ENCODE assay signal across 2 cellular contexts in the genomic region with DNA sequence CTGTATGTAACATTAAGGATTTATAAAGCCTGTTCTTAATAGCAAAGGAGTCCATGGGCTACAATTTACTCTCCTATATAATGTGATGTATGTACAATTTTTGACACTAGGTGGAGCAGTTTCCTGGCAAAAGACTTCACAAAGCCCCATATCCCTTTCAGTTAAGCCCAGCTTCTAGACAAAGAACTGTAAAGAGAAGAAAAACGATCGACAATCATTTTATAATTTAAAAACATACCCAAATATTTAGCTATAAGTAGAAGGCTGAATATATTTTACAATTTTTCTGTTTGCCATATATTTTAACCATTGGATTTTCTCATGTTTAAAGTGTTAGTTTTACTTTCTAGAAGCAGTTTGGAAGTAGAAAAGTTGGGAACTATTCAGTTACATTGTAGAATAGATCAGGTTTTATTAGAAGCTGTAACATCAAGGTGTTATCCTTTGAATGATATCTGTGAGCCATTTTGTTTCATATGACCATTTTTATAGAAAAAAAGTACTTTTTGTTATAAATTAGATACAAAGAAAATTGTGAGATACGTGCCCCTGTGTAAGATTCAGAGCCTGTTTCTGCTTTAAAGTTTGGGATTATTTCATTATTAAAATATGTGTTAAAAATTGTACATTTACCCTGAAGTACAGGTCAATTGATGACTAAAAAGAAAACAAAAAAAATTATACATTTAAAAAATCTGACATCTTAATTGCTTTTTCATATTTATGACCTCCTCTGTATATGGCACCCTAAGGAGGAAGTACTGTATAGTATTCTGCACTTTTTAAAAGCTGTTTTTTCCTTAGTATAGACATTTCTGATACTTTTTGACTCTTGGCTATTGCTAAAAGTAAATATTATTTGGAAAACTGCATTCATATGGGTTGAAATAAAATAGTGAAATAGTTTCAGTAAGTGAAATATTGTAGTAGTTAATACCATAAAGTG.
A peak's percentile ranks its signal among the peaks of the same experiment; 100 is the strongest.
TF ChIP-seq lines count a peak whose summit lies in the region.

No MANE protein-coding gene starts in this region.

TF ChIP-seq in GM23338, 12 proteins besides CTCF, POLR2A, EP300 and RAD21 (continues in another document):
- TF ChIP-seq, protein P1, sequence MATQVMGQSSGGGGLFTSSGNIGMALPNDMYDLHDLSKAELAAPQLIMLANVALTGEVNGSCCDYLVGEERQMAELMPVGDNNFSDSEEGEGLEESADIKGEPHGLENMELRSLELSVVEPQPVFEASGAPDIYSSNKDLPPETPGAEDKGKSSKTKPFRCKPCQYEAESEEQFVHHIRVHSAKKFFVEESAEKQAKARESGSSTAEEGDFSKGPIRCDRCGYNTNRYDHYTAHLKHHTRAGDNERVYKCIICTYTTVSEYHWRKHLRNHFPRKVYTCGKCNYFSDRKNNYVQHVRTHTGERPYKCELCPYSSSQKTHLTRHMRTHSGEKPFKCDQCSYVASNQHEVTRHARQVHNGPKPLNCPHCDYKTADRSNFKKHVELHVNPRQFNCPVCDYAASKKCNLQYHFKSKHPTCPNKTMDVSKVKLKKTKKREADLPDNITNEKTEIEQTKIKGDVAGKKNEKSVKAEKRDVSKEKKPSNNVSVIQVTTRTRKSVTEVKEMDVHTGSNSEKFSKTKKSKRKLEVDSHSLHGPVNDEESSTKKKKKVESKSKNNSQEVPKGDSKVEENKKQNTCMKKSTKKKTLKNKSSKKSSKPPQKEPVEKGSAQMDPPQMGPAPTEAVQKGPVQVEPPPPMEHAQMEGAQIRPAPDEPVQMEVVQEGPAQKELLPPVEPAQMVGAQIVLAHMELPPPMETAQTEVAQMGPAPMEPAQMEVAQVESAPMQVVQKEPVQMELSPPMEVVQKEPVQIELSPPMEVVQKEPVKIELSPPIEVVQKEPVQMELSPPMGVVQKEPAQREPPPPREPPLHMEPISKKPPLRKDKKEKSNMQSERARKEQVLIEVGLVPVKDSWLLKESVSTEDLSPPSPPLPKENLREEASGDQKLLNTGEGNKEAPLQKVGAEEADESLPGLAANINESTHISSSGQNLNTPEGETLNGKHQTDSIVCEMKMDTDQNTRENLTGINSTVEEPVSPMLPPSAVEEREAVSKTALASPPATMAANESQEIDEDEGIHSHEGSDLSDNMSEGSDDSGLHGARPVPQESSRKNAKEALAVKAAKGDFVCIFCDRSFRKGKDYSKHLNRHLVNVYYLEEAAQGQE (IDR thresholded peaks at IDR 0.05; ENCODE audit: unreplicated experiment) = no peak
- TF ChIP-seq STAT1 (IDR thresholded peaks at IDR 0.05; ENCODE audit: unreplicated experiment) = no peak
- TF ChIP-seq, protein P2, sequence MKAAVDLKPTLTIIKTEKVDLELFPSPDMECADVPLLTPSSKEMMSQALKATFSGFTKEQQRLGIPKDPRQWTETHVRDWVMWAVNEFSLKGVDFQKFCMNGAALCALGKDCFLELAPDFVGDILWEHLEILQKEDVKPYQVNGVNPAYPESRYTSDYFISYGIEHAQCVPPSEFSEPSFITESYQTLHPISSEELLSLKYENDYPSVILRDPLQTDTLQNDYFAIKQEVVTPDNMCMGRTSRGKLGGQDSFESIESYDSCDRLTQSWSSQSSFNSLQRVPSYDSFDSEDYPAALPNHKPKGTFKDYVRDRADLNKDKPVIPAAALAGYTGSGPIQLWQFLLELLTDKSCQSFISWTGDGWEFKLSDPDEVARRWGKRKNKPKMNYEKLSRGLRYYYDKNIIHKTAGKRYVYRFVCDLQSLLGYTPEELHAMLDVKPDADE (IDR thresholded peaks at IDR 0.05) = no peak
- TF ChIP-seq, protein P3, sequence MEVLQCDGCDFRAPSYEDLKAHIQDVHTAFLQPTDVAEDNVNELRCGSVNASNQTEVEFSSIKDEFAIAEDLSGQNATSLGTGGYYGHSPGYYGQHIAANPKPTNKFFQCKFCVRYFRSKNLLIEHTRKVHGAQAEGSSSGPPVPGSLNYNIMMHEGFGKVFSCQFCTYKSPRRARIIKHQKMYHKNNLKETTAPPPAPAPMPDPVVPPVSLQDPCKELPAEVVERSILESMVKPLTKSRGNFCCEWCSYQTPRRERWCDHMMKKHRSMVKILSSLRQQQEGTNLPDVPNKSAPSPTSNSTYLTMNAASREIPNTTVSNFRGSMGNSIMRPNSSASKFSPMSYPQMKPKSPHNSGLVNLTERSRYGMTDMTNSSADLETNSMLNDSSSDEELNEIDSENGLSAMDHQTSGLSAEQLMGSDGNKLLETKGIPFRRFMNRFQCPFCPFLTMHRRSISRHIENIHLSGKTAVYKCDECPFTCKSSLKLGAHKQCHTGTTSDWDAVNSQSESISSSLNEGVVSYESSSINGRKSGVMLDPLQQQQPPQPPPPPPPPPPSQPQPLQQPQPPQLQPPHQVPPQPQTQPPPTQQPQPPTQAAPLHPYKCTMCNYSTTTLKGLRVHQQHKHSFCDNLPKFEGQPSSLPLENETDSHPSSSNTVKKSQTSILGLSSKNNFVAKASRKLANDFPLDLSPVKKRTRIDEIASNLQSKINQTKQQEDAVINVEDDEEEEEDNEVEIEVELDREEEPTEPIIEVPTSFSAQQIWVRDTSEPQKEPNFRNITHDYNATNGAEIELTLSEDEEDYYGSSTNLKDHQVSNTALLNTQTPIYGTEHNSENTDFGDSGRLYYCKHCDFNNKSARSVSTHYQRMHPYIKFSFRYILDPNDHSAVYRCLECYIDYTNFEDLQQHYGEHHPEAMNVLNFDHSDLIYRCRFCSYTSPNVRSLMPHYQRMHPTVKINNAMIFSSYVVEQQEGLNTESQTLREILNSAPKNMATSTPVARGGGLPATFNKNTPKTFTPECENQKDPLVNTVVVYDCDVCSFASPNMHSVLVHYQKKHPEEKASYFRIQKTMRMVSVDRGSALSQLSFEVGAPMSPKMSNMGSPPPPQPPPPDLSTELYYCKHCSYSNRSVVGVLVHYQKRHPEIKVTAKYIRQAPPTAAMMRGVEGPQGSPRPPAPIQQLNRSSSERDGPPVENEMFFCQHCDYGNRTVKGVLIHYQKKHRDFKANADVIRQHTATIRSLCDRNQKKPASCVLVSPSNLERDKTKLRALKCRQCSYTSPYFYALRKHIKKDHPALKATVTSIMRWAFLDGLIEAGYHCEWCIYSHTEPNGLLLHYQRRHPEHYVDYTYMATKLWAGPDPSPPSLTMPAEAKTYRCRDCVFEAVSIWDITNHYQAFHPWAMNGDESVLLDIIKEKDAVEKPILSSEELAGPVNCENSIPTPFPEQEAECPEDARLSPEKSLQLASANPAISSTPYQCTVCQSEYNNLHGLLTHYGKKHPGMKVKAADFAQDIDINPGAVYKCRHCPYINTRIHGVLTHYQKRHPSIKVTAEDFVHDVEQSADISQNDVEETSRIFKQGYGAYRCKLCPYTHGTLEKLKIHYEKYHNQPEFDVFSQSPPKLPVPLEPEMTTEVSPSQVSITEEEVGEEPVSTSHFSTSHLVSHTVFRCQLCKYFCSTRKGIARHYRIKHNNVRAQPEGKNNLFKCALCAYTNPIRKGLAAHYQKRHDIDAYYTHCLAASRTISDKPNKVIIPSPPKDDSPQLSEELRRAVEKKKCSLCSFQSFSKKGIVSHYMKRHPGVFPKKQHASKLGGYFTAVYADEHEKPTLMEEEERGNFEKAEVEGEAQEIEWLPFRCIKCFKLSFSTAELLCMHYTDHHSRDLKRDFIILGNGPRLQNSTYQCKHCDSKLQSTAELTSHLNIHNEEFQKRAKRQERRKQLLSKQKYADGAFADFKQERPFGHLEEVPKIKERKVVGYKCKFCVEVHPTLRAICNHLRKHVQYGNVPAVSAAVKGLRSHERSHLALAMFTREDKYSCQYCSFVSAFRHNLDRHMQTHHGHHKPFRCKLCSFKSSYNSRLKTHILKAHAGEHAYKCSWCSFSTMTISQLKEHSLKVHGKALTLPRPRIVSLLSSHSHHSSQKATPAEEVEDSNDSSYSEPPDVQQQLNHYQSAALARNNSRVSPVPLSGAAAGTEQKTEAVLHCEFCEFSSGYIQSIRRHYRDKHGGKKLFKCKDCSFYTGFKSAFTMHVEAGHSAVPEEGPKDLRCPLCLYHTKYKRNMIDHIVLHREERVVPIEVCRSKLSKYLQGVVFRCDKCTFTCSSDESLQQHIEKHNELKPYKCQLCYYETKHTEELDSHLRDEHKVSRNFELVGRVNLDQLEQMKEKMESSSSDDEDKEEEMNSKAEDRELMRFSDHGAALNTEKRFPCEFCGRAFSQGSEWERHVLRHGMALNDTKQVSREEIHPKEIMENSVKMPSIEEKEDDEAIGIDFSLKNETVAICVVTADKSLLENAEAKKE (CRISPR knock-in tag; IDR thresholded peaks at IDR 0.05) = no peak
- TF ChIP-seq JUNB (IDR thresholded peaks at IDR 0.05; ENCODE audit: unreplicated experiment) = no peak
- TF ChIP-seq NANOG (IDR thresholded peaks at IDR 0.05; ENCODE audit: borderline replicate concordance) = no peak

TF ChIP-seq in SK-N-SH, 30 proteins besides CTCF, POLR2A, EP300 and RAD21:
- TF ChIP-seq, protein P4, sequence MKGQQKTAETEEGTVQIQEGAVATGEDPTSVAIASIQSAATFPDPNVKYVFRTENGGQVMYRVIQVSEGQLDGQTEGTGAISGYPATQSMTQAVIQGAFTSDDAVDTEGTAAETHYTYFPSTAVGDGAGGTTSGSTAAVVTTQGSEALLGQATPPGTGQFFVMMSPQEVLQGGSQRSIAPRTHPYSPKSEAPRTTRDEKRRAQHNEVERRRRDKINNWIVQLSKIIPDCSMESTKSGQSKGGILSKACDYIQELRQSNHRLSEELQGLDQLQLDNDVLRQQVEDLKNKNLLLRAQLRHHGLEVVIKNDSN (IDR thresholded peaks at IDR 0.05; ENCODE audit: borderline replicate concordance, low read depth) = no peak
- peak; percentile 95 for TF ChIP-seq SMC3 (IDR thresholded peaks at IDR 0.05; ENCODE audit: low read depth, low read length)
- peak; percentile 30; the same call in 1 of the 2 replicates for TF ChIP-seq NFIC (IDR thresholded peaks at IDR 0.05; ENCODE audit: borderline replicate concordance)
- TF ChIP-seq RXRA (IDR thresholded peaks at IDR 0.05; ENCODE audit: borderline replicate concordance, low read depth) = 0 out of 2 replicates have a peak, but pooled peaks have one; percentile 5
- peak; percentile 31; the same call in 1 of the 2 replicates for TF ChIP-seq TCF12 (IDR thresholded peaks at IDR 0.05)
- peak; percentile 58; the same call in 1 of the 2 replicates for TF ChIP-seq POLR2AphosphoS5 (IDR thresholded peaks at IDR 0.05; ENCODE audit: low read depth, low read length)
- TF ChIP-seq MXI1 (IDR thresholded peaks at IDR 0.05; ENCODE audit: low read depth, low read length) = peak; percentile 24; the same call in 1 of the 2 replicates
- TF ChIP-seq, protein P5, sequence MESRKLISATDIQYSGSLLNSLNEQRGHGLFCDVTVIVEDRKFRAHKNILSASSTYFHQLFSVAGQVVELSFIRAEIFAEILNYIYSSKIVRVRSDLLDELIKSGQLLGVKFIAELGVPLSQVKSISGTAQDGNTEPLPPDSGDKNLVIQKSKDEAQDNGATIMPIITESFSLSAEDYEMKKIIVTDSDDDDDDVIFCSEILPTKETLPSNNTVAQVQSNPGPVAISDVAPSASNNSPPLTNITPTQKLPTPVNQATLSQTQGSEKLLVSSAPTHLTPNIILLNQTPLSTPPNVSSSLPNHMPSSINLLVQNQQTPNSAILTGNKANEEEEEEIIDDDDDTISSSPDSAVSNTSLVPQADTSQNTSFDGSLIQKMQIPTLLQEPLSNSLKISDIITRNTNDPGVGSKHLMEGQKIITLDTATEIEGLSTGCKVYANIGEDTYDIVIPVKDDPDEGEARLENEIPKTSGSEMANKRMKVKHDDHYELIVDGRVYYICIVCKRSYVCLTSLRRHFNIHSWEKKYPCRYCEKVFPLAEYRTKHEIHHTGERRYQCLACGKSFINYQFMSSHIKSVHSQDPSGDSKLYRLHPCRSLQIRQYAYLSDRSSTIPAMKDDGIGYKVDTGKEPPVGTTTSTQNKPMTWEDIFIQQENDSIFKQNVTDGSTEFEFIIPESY (IDR thresholded peaks at IDR 0.05; ENCODE audit: borderline replicate concordance, low read depth) = no peak
- 0 out of 2 replicates have a peak, but pooled peaks have one; percentile 17 for TF ChIP-seq NRF1 (IDR thresholded peaks at IDR 0.05; ENCODE audit: low read depth, low read length)
- peak; percentile 69 for TF ChIP-seq TAF1 (IDR thresholded peaks at IDR 0.05; ENCODE audit: borderline replicate concordance, low read depth, low read length)
- peak; percentile 59 for TF ChIP-seq RFX5 (IDR thresholded peaks at IDR 0.05; ENCODE audit: low read length)
- peak; percentile 23 for TF ChIP-seq CHD2 (IDR thresholded peaks at IDR 0.05; ENCODE audit: low read length, partially characterized antibody)
- TF ChIP-seq FOSL2 (IDR thresholded peaks at IDR 0.05; ENCODE audit: borderline replicate concordance, low read depth) = no peak; the same call in 1 of the 2 replicates
- TF ChIP-seq FOXM1 (IDR thresholded peaks at IDR 0.05; ENCODE audit: low read depth) = peak; percentile 42; the same call in 1 of the 2 replicates
